24 cellular contexts compared by ENCODE assay signal in the genomic region with DNA sequence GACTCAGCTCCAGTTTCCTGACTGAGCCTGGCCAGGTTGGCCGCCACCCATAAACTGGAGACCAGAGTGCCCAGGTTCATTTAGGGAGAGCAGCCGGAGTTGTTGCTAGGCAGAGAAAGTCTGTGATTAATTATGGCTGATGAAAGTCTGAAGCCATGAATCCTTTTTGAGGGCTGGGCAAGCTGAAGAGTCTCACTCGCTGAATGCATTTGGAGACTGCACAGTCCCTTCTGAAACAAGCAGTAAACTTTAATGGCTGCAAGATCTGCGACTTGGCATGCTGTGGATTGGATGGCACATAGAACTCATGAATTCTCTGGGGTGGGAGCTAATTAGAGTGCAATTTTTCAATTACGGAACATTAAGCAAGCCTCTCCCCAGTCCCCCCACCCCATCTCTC.
DNase-seq lines count a peak whose midpoint lies in the region; ATAC-seq and TF ChIP-seq lines count a peak whose summit lies in the region.
"Had no signal": no experiment of that assay in that cellular context is flagged by ENCODE, and none has a peak within 500 bp of the region (broad histone marks: within the 10 kb centered on the region; RNA-seq: fewer than 3 reads in every experiment).

No MANE protein-coding gene starts in this region.

- peaks cover 0 to 2% of the 10 kb centered on the region in 2 donors for H3K27me3 ChIP-seq in aorta (ENCODE audit: control insufficient read depth in 1 of 2, insufficient read depth in 2 of 2, low read length in 1 of 2)
- H3K27me3 ChIP-seq in ascending aorta = no peaks in the 10 kb centered on the region
- H3K27me3 ChIP-seq: gastrocnemius medialis, tibial artery had no signal

- WGBS in aorta, 2 donors = 74 to 91% methylated on average over 5 of the region's 5 CpGs

- no peak overlapping the region for H3K9ac ChIP-seq in SK-N-MC (ENCODE audit: insufficient read length)

- no peak overlapping the region for H3K4me3 Mint-ChIP-seq in HFFc6
- H3K4me3 Mint-ChIP-seq: activated naive CD4-positive, alpha-beta T cell treated with anti-CD3 and anti-CD28 coated beads for 36 hours; stimulated activated naive CD8-positive, alpha-beta T cell treated with anti-CD3 and anti-CD28 coated beads, Interleukin-15, Interleukin-2, amounts not matched to agents 100 ng/mL and 50 ng/mL, for 24 hours; T-cell had no signal

- H3K9me3 Mint-ChIP-seq in HFFc6 = no peaks in the 10 kb centered on the region; the same call in none of the 2 replicates
- H3K9me3 Mint-ChIP-seq: activated naive CD4-positive, alpha-beta T cell treated with anti-CD3 and anti-CD28 coated beads for 36 hours; stimulated activated naive CD8-positive, alpha-beta T cell treated with anti-CD3 and anti-CD28 coated beads, Interleukin-15, Interleukin-2, amounts not matched to agents 100 ng/mL and 50 ng/mL, for 24 hours; T-cell had no signal

- H3K36me3 Mint-ChIP-seq in HFFc6 (ENCODE audit: low read depth) = no peaks in the 10 kb centered on the region
- H3K36me3 Mint-ChIP-seq: T-cell had no signal

- intact Hi-C loops in aorta (cut with DNase I) = loop anchor here in 1 of 2 donors (5.0 kb wide), 1 partner anchor 753 kb away; no protein-coding TSS in a partner anchor
- intact Hi-C loops in ascending aorta (cut with DNase I) = no loop called here

- H3K4me1 ChIP-seq in aorta (ENCODE audit: control insufficient read depth in 1 of 2, insufficient read depth in 2 of 2, low read length in 2 of 2) = no peaks in the 10 kb centered on the region
- H3K4me1 ChIP-seq in ascending aorta = no peaks in the 10 kb centered on the region
- H3K4me1 ChIP-seq: A549, gastrocnemius medialis, tibial artery had no signal

- ATAC-seq in aorta (ENCODE audit: low FRiP score) = peak; percentile 37
- ATAC-seq: A549, gastrocnemius medialis, HCT116, Right ventricle myocardium inferior, T-cell had no signal

- peaks cover 59% of the 10 kb centered on the region for H3K27me3 Mint-ChIP-seq in HFFc6 (ENCODE audit: insufficient read depth)

- peak; percentile 52 for DNase-seq in NCI-H748 (lab: John Stamatoyannopoulos, UW; ENCODE audit: unreplicated experiment)
- no peak for DNase-seq in NCI-H748 treated with DMSO at 0.1 percent for 48 hours (lab: John Stamatoyannopoulos, UW)
- DNase-seq in SK-N-MC (ENCODE audit: low read depth, low spot score) = no peak
- DNase-seq in left kidney (ENCODE audit: low read depth, low spot score) = peak; percentile 69
- no peak for DNase-seq in aorta
- DNase-seq in ascending aorta (ENCODE audit: low spot score in 2 of 2) = no peak
- no peak for DNase-seq in mucosa of gallbladder (ENCODE audit: low spot score)
- no peak for DNase-seq in HFFc6
- DNase-seq: activated CD8-positive, alpha-beta memory T cell treated with anti-CD3 and anti-CD28 coated beads for 24 hours; activated naive CD4-positive, alpha-beta T cell treated with anti-CD3 and anti-CD28 coated beads for 36 hours; activated T-cell treated with anti-CD3 and anti-CD28 coated beads, Interleukin-2, amount 50 U/mL, for 48 hours; Calu3; effector CD4-positive, alpha-beta T cell; gastrocnemius medialis; NCI-H1417 treated with DMSO at 0.1 percent for 48 hours; OCI-M1; stimulated activated CD4-positive, alpha-beta T cell treated with anti-CD3 and anti-CD28 coated beads, Interleukin-4, amount 100 ng/mL, for 24 hours; T-cell had no signal

- H3K27ac ChIP-seq in SK-N-MC (peak overlapping the region; percentile 61), aorta (ENCODE audit: low read depth in 1 of 2, low read length in 2 of 2) (no peak overlapping the region), ascending aorta (no peak overlapping the region)
- H3K27ac ChIP-seq: A549, C4-2B, gastrocnemius medialis, tibial artery had no signal

- peak overlapping the region; percentile 52 for H3K4me3 ChIP-seq in SK-N-MC
- no peak overlapping the region for H3K4me3 ChIP-seq in aorta (ENCODE audit: low read length in 2 of 2)
- no peak overlapping the region for H3K4me3 ChIP-seq in ascending aorta
- H3K4me3 ChIP-seq: A549, gastrocnemius medialis, tibial artery had no signal

- no peak for TF ChIP-seq CTCF in ascending aorta (IDR thresholded peaks at IDR 0.05)
- TF ChIP-seq CTCF in HFFc6 (IDR thresholded peaks at IDR 0.05) = no peak

- H3K9me3 ChIP-seq in SK-N-MC (ENCODE audit: low read depth, low read length) (no peaks in the 10 kb centered on the region), aorta (ENCODE audit: control insufficient read depth, low read length) (no peaks in the 10 kb centered on the region), ascending aorta (no peaks in the 10 kb centered on the region)
- H3K9me3 ChIP-seq: A549, gastrocnemius medialis, tibial artery had no signal

- no peaks in the 10 kb centered on the region for H3K36me3 ChIP-seq in SK-N-MC (ENCODE audit: insufficient read depth, low read length)
- no peaks in the 10 kb centered on the region for H3K36me3 ChIP-seq in aorta (ENCODE audit: control insufficient read depth in 1 of 2, insufficient read depth in 2 of 2, low read length in 1 of 2)
- H3K36me3 ChIP-seq in ascending aorta = no peaks in the 10 kb centered on the region
- H3K36me3 ChIP-seq: gastrocnemius medialis, tibial artery had no signal

- H3K27ac Mint-ChIP-seq in HFFc6 = no peak overlapping the region
- H3K27ac Mint-ChIP-seq: activated naive CD4-positive, alpha-beta T cell treated with anti-CD3 and anti-CD28 coated beads for 36 hours; stimulated activated naive CD8-positive, alpha-beta T cell treated with anti-CD3 and anti-CD28 coated beads, Interleukin-15, Interleukin-2, amounts not matched to agents 100 ng/mL and 50 ng/mL, for 24 hours; T-cell had no signal

- no peaks in the 10 kb centered on the region for H3K4me1 Mint-ChIP-seq in HFFc6 (ENCODE audit: low read depth)

Comparison
In these comparisons a context has a peak if more than half of its experiments do, and no peak if none do; other contexts are left out.
1. DNase-seq: peak in NCI-H748 (single experiment) and left kidney (single experiment); none in NCI-H748 treated with DMSO at 0.1 percent for 48 hours (single experiment), SK-N-MC (single experiment), aorta (0 of 2), ascending aorta (0 of 2), mucosa of gallbladder (single experiment) and HFFc6 (single experiment).